Comparison of ENCODE assay signal across 23 cellular contexts in the genomic region with DNA sequence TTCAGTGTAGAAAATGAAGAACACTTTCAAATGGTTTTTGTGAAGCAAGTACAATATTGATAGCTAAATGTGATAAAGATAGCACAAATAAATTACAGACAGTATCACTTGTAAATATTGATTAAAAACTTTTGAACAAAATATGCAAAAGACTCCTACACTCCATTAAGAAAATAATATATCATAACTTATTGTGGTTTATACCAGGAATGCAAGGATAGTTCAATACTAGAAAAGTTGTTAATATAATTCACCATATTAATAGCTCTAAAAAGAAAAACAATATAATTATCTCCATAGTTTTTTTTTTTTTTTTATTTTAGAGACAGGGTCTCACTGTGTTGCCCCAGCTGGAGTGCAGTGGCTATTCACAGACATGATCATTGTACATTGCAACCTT.
"Had no signal": no experiment of that assay in that cellular context is flagged by ENCODE, and none has a peak within 500 bp of the region (broad histone marks: within the 10 kb centered on the region; RNA-seq: fewer than 3 reads in every experiment).

No MANE protein-coding gene starts in this region.

- H3K27me3 ChIP-seq: esophagus muscularis mucosa, foreskin keratinocyte, gastroesophageal sphincter, hepatocyte, left lung had no signal

- H3K4me3 ChIP-seq: coronary artery, dorsolateral prefrontal cortex, esophagus muscularis mucosa, gastroesophageal sphincter, heart left ventricle, hepatocyte, left lung, lower lobe of right lung, mucosa of descending colon had no signal

- H3K36me3 ChIP-seq: esophagus muscularis mucosa, gastroesophageal sphincter, heart left ventricle, left lung, lower lobe of right lung had no signal

- H3K4me2 ChIP-seq: hepatocyte had no signal

- H3K4me1 ChIP-seq: esophagus muscularis mucosa, foreskin keratinocyte, gastroesophageal sphincter, heart left ventricle, left lung, lower lobe of right lung had no signal

- H2AFZ ChIP-seq: hepatocyte had no signal

- DNase-seq: dermis blood vessel endothelial cell; dorsolateral prefrontal cortex; effector CD4-positive, alpha-beta T cell; effector memory CD4-positive, alpha-beta T cell; foreskin keratinocyte; heart left ventricle; hypothalamus; immature natural killer cell; left cardiac atrium; left lung; left ventricle myocardium superior; lower lobe of right lung; mesenchymal stem cell; mucosa of descending colon; naive B cell had no signal

- H3K79me2 ChIP-seq: hepatocyte had no signal

- ATAC-seq: foreskin keratinocyte, gastroesophageal sphincter, heart left ventricle, left cardiac atrium, left lung, left ventricle myocardium superior, lower lobe of right lung, mucosa of descending colon had no signal

- FAIRE-seq: colon, endothelial cell of umbilical vein, frontal cortex, keratinocyte had no signal

- H3K27ac ChIP-seq: coronary artery, dorsolateral prefrontal cortex, esophagus muscularis mucosa, foreskin keratinocyte, gastroesophageal sphincter, heart left ventricle, hepatocyte, left lung, lower lobe of right lung had no signal
